1 cellular context compared by ENCODE assay signal in genomic region chr12:57451233-57451778, GRCh38.
A peak's percentile ranks its signal among the peaks of the same experiment; 100 is the strongest.
TF ChIP-seq lines count a peak whose summit lies in the region.

No MANE protein-coding gene starts in this region.

TF ChIP-seq in HepG2, 621 proteins besides CTCF, POLR2A, EP300 and RAD21 (continued from another document and continues in another):
- no peak for TF ChIP-seq ZBTB40 (IDR thresholded peaks at IDR 0.05)
- TF ChIP-seq ZBTB40 (CRISPR knock-in tag; IDR thresholded peaks at IDR 0.05), result peak; percentile 83
- TF ChIP-seq GATAD1 (CRISPR knock-in tag; IDR thresholded peaks at IDR 0.05), result peak; percentile 75
- peak; percentile 87; the same call in 1 of the 2 replicates for TF ChIP-seq TGIF2 (CRISPR knock-in tag; IDR thresholded peaks at IDR 0.05)
- peak; percentile 81; the same call in 1 of the 2 replicates for TF ChIP-seq YEATS2 (CRISPR knock-in tag; IDR thresholded peaks at IDR 0.05; ENCODE audit: borderline replicate concordance)
- TF ChIP-seq ZNF781 (CRISPR knock-in tag; IDR thresholded peaks at IDR 0.05; ENCODE audit: borderline replicate concordance, not compliant biosample characterization), result peak; percentile 66
- TF ChIP-seq HMGXB4 (CRISPR knock-in tag; IDR thresholded peaks at IDR 0.05; ENCODE audit: borderline replicate concordance in 1 of 2, low read depth in 1 of 2), result peak in 1 of 2 experiments; percentile 78; a peak in 2 of 4 replicates
- TF ChIP-seq ZNF160 (CRISPR knock-in tag; IDR thresholded peaks at IDR 0.05), result no peak
- TF ChIP-seq ZMYM4 (CRISPR knock-in tag; IDR thresholded peaks at IDR 0.05), result peak; percentile 92
- TF ChIP-seq ZNF230 (CRISPR knock-in tag; IDR thresholded peaks at IDR 0.05), result peak; percentile 93
- no peak for TF ChIP-seq RBM39 (IDR thresholded peaks at IDR 0.05; ENCODE audit: low read depth, low read length, poor library complexity, severe bottlenecking)
- peak; percentile 97 for TF ChIP-seq ZNF350 (CRISPR knock-in tag; IDR thresholded peaks at IDR 0.05; ENCODE audit: borderline replicate concordance, low read depth)
- peak; percentile 70; the same call in 1 of the 2 replicates for TF ChIP-seq ZBED4 (CRISPR knock-in tag; IDR thresholded peaks at IDR 0.05; ENCODE audit: borderline replicate concordance)
- peak; percentile 96 for TF ChIP-seq ZNF331 (CRISPR knock-in tag; IDR thresholded peaks at IDR 0.05)
- peak; percentile 85 for TF ChIP-seq KAT8 (CRISPR knock-in tag; IDR thresholded peaks at IDR 0.05)
- TF ChIP-seq FOXA1 (IDR thresholded peaks at IDR 0.05), result peak; percentile 43; the same call in 1 of the 2 replicates
- TF ChIP-seq FOXA1 (CRISPR knock-in tag; IDR thresholded peaks at IDR 0.05), result peak; percentile 96
- peak; percentile 73; the same call in 1 of the 2 replicates for TF ChIP-seq ZNF101 (CRISPR knock-in tag; IDR thresholded peaks at IDR 0.05; ENCODE audit: borderline replicate concordance, low read depth)
- TF ChIP-seq RNF2 (conservative IDR thresholded peaks at IDR 0.05; ENCODE audit: low read depth), result no peak
- no peak for TF ChIP-seq NKX3-1 (CRISPR knock-in tag; IDR thresholded peaks at IDR 0.05)
- no peak for TF ChIP-seq ZNF468 (CRISPR knock-in tag; IDR thresholded peaks at IDR 0.05)
- TF ChIP-seq SOX6 (IDR thresholded peaks at IDR 0.05), result no peak
- TF ChIP-seq SOX6 (CRISPR knock-in tag; IDR thresholded peaks at IDR 0.05), result peak; percentile 93
- TF ChIP-seq, protein P1, sequence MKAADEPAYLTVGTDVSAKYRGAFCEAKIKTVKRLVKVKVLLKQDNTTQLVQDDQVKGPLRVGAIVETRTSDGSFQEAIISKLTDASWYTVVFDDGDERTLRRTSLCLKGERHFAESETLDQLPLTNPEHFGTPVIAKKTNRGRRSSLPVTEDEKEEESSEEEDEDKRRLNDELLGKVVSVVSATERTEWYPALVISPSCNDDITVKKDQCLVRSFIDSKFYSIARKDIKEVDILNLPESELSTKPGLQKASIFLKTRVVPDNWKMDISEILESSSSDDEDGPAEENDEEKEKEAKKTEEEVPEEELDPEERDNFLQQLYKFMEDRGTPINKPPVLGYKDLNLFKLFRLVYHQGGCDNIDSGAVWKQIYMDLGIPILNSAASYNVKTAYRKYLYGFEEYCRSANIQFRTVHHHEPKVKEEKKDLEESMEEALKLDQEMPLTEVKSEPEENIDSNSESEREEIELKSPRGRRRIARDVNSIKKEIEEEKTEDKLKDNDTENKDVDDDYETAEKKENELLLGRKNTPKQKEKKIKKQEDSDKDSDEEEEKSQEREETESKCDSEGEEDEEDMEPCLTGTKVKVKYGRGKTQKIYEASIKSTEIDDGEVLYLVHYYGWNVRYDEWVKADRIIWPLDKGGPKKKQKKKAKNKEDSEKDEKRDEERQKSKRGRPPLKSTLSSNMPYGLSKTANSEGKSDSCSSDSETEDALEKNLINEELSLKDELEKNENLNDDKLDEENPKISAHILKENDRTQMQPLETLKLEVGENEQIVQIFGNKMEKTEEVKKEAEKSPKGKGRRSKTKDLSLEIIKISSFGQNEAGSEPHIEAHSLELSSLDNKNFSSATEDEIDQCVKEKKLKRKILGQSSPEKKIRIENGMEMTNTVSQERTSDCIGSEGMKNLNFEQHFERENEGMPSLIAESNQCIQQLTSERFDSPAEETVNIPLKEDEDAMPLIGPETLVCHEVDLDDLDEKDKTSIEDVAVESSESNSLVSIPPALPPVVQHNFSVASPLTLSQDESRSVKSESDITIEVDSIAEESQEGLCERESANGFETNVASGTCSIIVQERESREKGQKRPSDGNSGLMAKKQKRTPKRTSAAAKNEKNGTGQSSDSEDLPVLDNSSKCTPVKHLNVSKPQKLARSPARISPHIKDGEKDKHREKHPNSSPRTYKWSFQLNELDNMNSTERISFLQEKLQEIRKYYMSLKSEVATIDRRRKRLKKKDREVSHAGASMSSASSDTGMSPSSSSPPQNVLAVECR (CRISPR knock-in tag; IDR thresholded peaks at IDR 0.05; ENCODE audit: borderline replicate concordance), result peak; percentile 84; the same call in 1 of the 2 replicates
- TF ChIP-seq LCORL (IDR thresholded peaks at IDR 0.05), result no peak
- TF ChIP-seq LCORL (CRISPR knock-in tag; IDR thresholded peaks at IDR 0.05), result peak; percentile 100
- peak; percentile 95 for TF ChIP-seq NCOA2 (CRISPR knock-in tag; IDR thresholded peaks at IDR 0.05)
- peak; percentile 42 for TF ChIP-seq ZNF18 (CRISPR knock-in tag; IDR thresholded peaks at IDR 0.05; ENCODE audit: insufficient replicate concordance)
- TF ChIP-seq, protein P2, sequence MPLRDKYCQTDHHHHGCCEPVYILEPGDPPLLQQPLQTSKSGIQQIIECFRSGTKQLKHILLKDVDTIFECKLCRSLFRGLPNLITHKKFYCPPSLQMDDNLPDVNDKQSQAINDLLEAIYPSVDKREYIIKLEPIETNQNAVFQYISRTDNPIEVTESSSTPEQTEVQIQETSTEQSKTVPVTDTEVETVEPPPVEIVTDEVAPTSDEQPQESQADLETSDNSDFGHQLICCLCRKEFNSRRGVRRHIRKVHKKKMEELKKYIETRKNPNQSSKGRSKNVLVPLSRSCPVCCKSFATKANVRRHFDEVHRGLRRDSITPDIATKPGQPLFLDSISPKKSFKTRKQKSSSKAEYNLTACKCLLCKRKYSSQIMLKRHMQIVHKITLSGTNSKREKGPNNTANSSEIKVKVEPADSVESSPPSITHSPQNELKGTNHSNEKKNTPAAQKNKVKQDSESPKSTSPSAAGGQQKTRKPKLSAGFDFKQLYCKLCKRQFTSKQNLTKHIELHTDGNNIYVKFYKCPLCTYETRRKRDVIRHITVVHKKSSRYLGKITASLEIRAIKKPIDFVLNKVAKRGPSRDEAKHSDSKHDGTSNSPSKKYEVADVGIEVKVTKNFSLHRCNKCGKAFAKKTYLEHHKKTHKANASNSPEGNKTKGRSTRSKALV (CRISPR knock-in tag; IDR thresholded peaks at IDR 0.05), result peak; percentile 46; the same call in 1 of the 2 replicates
